Comparison of ENCODE assay signal across 13 cellular contexts in the genomic region with DNA sequence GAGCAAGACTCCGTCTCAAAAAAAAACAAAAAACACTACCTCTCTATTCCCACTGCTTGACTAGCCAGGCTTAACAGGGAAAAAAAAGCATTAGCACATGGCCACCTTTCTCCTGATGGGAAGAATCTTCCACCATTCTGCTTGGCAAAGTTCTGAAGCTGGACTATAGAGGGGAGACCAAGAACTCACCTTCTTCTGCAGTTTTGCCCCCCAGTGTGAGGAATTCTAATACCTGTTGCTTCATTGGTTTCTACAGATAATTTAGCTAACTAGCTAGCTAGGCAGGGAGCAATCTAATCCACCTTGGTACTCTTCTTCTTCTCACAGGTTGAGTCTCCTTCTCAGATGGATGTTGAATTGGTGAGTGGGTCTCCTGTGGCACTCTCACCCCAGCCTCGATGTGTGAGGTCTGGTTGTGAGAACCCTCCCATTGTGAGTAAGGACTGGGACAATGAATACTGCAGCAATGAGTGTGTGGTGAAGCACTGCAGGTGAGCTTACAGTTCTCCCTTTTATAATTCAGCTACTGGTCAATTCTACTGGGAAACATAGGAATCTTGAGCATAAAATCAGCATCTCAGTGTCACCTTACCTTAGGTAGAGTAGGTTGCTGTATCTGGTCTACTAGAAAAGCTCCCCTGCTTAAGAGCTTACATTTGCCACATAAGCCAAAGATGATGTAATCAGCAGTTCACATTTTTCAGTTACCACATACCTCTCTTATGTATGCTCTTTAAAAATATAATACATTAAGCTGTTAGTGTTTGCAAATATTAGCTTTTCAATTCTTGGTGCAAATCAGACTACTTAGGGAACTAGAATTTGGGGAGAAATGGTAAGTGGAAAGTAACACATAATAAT. TPM values are rescaled to one million over a fixed set of nuclear protein-coding genes. Genes with fewer than 3 reads are reported as not detected.
DNase-seq lines count a peak whose midpoint lies in the region; ATAC-seq and TF ChIP-seq lines count a peak whose summit lies in the region.
"Had no signal": no experiment of that assay in that cellular context is flagged by ENCODE, and none has a peak within 500 bp of the region (broad histone marks: within the 10 kb centered on the region; RNA-seq: fewer than 3 reads in every experiment).

No MANE protein-coding gene starts in this region.

- H3K4me1 ChIP-seq in A673 (ENCODE audit: insufficient read depth, low read length, poor library complexity, severe bottlenecking) (no peaks in the 10 kb centered on the region), body of pancreas (no peaks in the 10 kb centered on the region)

- H3K9me3 ChIP-seq in A673 (ENCODE audit: low read depth, low read length, poor library complexity, severe bottlenecking) = no peaks in the 10 kb centered on the region
- H3K9me3 ChIP-seq in body of pancreas = no peaks in the 10 kb centered on the region

- no peaks in the 10 kb centered on the region for H3K27me3 Mint-ChIP-seq in activated T-helper 1 cell treated with anti-CD3 and anti-CD28 coated beads, Interleukin-12 subunit alpha, Interleukin-12 subunit beta, Interleukin-2, Interleukin-4 antibody, amounts not matched to agents 30 ng/mL and 10 ng/mL and 1 ng/mL, durations not matched to agents 14 hours and 24 hours and 36 hours (ENCODE audit: insufficient read depth)
- H3K27me3 Mint-ChIP-seq: CD4-positive, alpha-beta memory T cell had no signal

- CTCF ChIA-PET in A673 (lab: Charles Lee) = no interaction called here

- POLR2A ChIA-PET in A673 (lab: Charles Lee; ENCODE audit: low non-redundant PET) = interaction anchor here (0.6 kb wide), 1 partner anchor 50 kb away, joined by 3 read pairs; no protein-coding TSS in a partner anchor

- TF ChIP-seq POLR2A in body of pancreas (IDR thresholded peaks at IDR 0.05) = no peak

- H3K36me3 ChIP-seq in A673 (ENCODE audit: insufficient read depth, low read length, poor library complexity, severe bottlenecking) = peaks cover 88% of the 10 kb centered on the region
- H3K36me3 ChIP-seq in body of pancreas (replicated peaks in 1 of 2; ENCODE audit: insufficient read depth in 1 of 2, low read depth in 2 of 2) = peaks cover 17 to 39% of the 10 kb centered on the region in 2 donors

- peaks cover 56% of the 10 kb centered on the region for H3K36me3 Mint-ChIP-seq in activated T-helper 1 cell treated with anti-CD3 and anti-CD28 coated beads, Interleukin-12 subunit alpha, Interleukin-12 subunit beta, Interleukin-2, Interleukin-4 antibody, amounts not matched to agents 30 ng/mL and 10 ng/mL and 1 ng/mL, durations not matched to agents 14 hours and 24 hours and 36 hours (ENCODE audit: low read depth)

- ATAC-seq in body of pancreas = no peak
- ATAC-seq: Right ventricle myocardium inferior had no signal

- DNase-seq in A673 (ENCODE audit: low spot score) (no peak), EL (peak; percentile 41), glomerular visceral epithelial cell (ENCODE audit: extremely low spot score) (peak; percentile 21), GM13977 (ENCODE audit: low spot score) (no peak), body of pancreas (no peak), COR-L47 (lab: John Stamatoyannopoulos, UW) (no peak), NCI-H1694 treated with DMSO at 0.1 percent for 48 hours (lab: John Stamatoyannopoulos, UW) (no peak)
- DNase-seq in activated T-helper 1 cell treated with anti-CD3 and anti-CD28 coated beads, Interleukin-12 subunit alpha, Interleukin-12 subunit beta, Interleukin-2, Interleukin-4 antibody, amounts not matched to agents 30 ng/mL and 10 ng/mL and 1 ng/mL, durations not matched to agents 14 hours and 24 hours and 36 hours (ENCODE audit: low spot score) = no peak
- DNase-seq: caudate nucleus; CD4-positive, alpha-beta memory T cell; NCI-H510A treated with DMSO at 0.1 percent for 48 hours; WERI-Rb-1 had no signal

- BruUV-seq in A673 (replicated peaks; lab: Mats Ljungman, UMichigan) = no TSS peak

- H3K27ac Mint-ChIP-seq in activated T-helper 1 cell treated with anti-CD3 and anti-CD28 coated beads, Interleukin-12 subunit alpha, Interleukin-12 subunit beta, Interleukin-2, Interleukin-4 antibody, amounts not matched to agents 30 ng/mL and 10 ng/mL and 1 ng/mL, durations not matched to agents 14 hours and 24 hours and 36 hours = peak overlapping the region; percentile 66

- intact Hi-C loops in A673 (cut with micrococcal nuclease; ENCODE audit: unreplicated experiment) (no loop called here), body of pancreas (cut with DNase I) (no loop called here)
- intact Hi-C loops in activated T-helper 1 cell treated with anti-CD3 and anti-CD28 coated beads, Interleukin-12 subunit alpha, Interleukin-12 subunit beta, Interleukin-2, Interleukin-4 antibody, amounts not matched to agents 30 ng/mL and 10 ng/mL and 1 ng/mL, durations not matched to agents 14 hours and 24 hours and 36 hours (cut with micrococcal nuclease) = no loop called here

- H3K27me3 ChIP-seq in A673 (replicated peaks; ENCODE audit: insufficient read depth, low read depth, low read length, poor library complexity) (no peaks in the 10 kb centered on the region), body of pancreas (no peaks in the 10 kb centered on the region)

- H3K4me3 ChIP-seq in A673 (ENCODE audit: low read depth, low read length, poor library complexity, severe bottlenecking) (no peak overlapping the region), body of pancreas (no peak overlapping the region)

- H3K4me1 Mint-ChIP-seq in activated T-helper 1 cell treated with anti-CD3 and anti-CD28 coated beads, Interleukin-12 subunit alpha, Interleukin-12 subunit beta, Interleukin-2, Interleukin-4 antibody, amounts not matched to agents 30 ng/mL and 10 ng/mL and 1 ng/mL, durations not matched to agents 14 hours and 24 hours and 36 hours (ENCODE audit: low read depth) = peaks cover 19% of the 10 kb centered on the region

- WGBS in body of pancreas, 2 donors = 75 to 89% methylated on average over 2 of the region's 2 CpGs

- in situ Hi-C loops in GM13977 (cut with MboI; ENCODE audit: low pct_unique_long_range_greater_than_20kb, low sequenced_read_pairs, unreplicated experiment) = no loop called here

- H3K27ac ChIP-seq in A673 (ENCODE audit: low read depth, low read length, poor library complexity, severe bottlenecking) (peak overlapping the region; percentile 50), body of pancreas (no peak overlapping the region)
- H3K27ac ChIP-seq: WERI-Rb-1 had no signal

- no peaks in the 10 kb centered on the region for H3K9me3 Mint-ChIP-seq in activated T-helper 1 cell treated with anti-CD3 and anti-CD28 coated beads, Interleukin-12 subunit alpha, Interleukin-12 subunit beta, Interleukin-2, Interleukin-4 antibody, amounts not matched to agents 30 ng/mL and 10 ng/mL and 1 ng/mL, durations not matched to agents 14 hours and 24 hours and 36 hours
- H3K9me3 Mint-ChIP-seq: CD4-positive, alpha-beta memory T cell had no signal

- H3K4me3 Mint-ChIP-seq in activated T-helper 1 cell treated with anti-CD3 and anti-CD28 coated beads, Interleukin-12 subunit alpha, Interleukin-12 subunit beta, Interleukin-2, Interleukin-4 antibody, amounts not matched to agents 30 ng/mL and 10 ng/mL and 1 ng/mL, durations not matched to agents 14 hours and 24 hours and 36 hours = no peak overlapping the region
- H3K4me3 Mint-ChIP-seq: CD4-positive, alpha-beta memory T cell had no signal

- no peak for TF ChIP-seq CTCF in A673 (conservative IDR thresholded peaks at IDR 0.05; ENCODE audit: low read depth, low read length)
- no peak for TF ChIP-seq CTCF in GM13977 (IDR thresholded peaks at IDR 0.05; ENCODE audit: extremely low read depth, insufficient read depth, missing control alignments)
- no peak for TF ChIP-seq CTCF in body of pancreas (IDR thresholded peaks at IDR 0.05)

RNA-seq across cellular contexts. Expression of gene METTL3, which starts 16.0 kb away (rescaled TPM):
- total RNA-seq in A673 (2021) (93.0 and 96.3 TPM in 2 replicates), body of pancreas (10 to 100 TPM; 49.8 to 69.2 TPM)
- 75.1 and 77.7 TPM in 2 replicates for total RNA-seq in activated T-helper 1 cell treated with anti-CD3 and anti-CD28 coated beads, Interleukin-12 subunit alpha, Interleukin-12 subunit beta, Interleukin-2, Interleukin-4 antibody, amounts not matched to agents 30 ng/mL and 10 ng/mL and 1 ng/mL, durations not matched to agents 14 hours and 24 hours and 36 hours

RNA-seq across cellular contexts. Expression of gene TOX4, which starts 18.1 kb away (rescaled TPM):
- 84.7 and 86.8 TPM in 2 replicates for total RNA-seq in A673 (2021)
- total RNA-seq in activated T-helper 1 cell treated with anti-CD3 and anti-CD28 coated beads, Interleukin-12 subunit alpha, Interleukin-12 subunit beta, Interleukin-2, Interleukin-4 antibody, amounts not matched to agents 30 ng/mL and 10 ng/mL and 1 ng/mL, durations not matched to agents 14 hours and 24 hours and 36 hours = 77.5 and 86.6 TPM in 2 replicates
- total RNA-seq in body of pancreas = 10 to 100 TPM; 13.2 to 31.6 TPM

RNA-seq across cellular contexts. Expression of gene RAB2B, which starts 18.4 kb away (rescaled TPM):
- total RNA-seq in A673 (2021) (31.9 and 37.1 TPM in 2 replicates), body of pancreas (10 to 100 TPM; 13.5 to 15.6 TPM)
- 30.3 and 32.5 TPM in 2 replicates for total RNA-seq in activated T-helper 1 cell treated with anti-CD3 and anti-CD28 coated beads, Interleukin-12 subunit alpha, Interleukin-12 subunit beta, Interleukin-2, Interleukin-4 antibody, amounts not matched to agents 30 ng/mL and 10 ng/mL and 1 ng/mL, durations not matched to agents 14 hours and 24 hours and 36 hours

RNA-seq across cellular contexts. Expression of gene SALL2, which starts 31.0 kb away (rescaled TPM):
- total RNA-seq in A673 (2021) = 149 and 157 TPM in 2 replicates
- total RNA-seq in activated T-helper 1 cell treated with anti-CD3 and anti-CD28 coated beads, Interleukin-12 subunit alpha, Interleukin-12 subunit beta, Interleukin-2, Interleukin-4 antibody, amounts not matched to agents 30 ng/mL and 10 ng/mL and 1 ng/mL, durations not matched to agents 14 hours and 24 hours and 36 hours = 1.3 and 1.6 TPM in 2 replicates
- 1 to 10 TPM; 7.8 to 9.2 TPM for total RNA-seq in body of pancreas

RNA-seq across cellular contexts. Expression of gene CHD8, which starts 39.2 kb away (rescaled TPM):
- 122 and 128 TPM in 2 replicates for total RNA-seq in A673 (2021)
- 126 and 131 TPM in 2 replicates for total RNA-seq in activated T-helper 1 cell treated with anti-CD3 and anti-CD28 coated beads, Interleukin-12 subunit alpha, Interleukin-12 subunit beta, Interleukin-2, Interleukin-4 antibody, amounts not matched to agents 30 ng/mL and 10 ng/mL and 1 ng/mL, durations not matched to agents 14 hours and 24 hours and 36 hours
- 10 to 100 TPM; 33.2 to 72.2 TPM for total RNA-seq in body of pancreas

Comparison
In these comparisons a context has a peak if more than half of its experiments do, and no peak if none do; other contexts are left out.
1. DNase-seq: peak in EL (single experiment) and glomerular visceral epithelial cell (single experiment); none in A673 (single experiment), activated T-helper 1 cell treated with anti-CD3 and anti-CD28 coated beads, Interleukin-12 subunit alpha, Interleukin-12 subunit beta, Interleukin-2, Interleukin-4 antibody, amounts not matched to agents 30 ng/mL and 10 ng/mL and 1 ng/mL, durations not matched to agents 14 hours and 24 hours and 36 hours (single experiment), GM13977 (single experiment), body of pancreas (0 of 4), COR-L47 (single experiment) and NCI-H1694 treated with DMSO at 0.1 percent for 48 hours (single experiment).